Comparison of ENCODE assay signal across 2 cellular contexts in genomic region chr17:64318068-64318467, GRCh38.
A peak's percentile ranks its signal among the peaks of the same experiment; 100 is the strongest.
TF ChIP-seq lines count a peak whose summit lies in the region.

No MANE protein-coding gene starts in this region.

TF ChIP-seq in HepG2, 621 proteins besides CTCF, POLR2A, EP300 and RAD21:
- TF ChIP-seq HBP1 (CRISPR knock-in tag; IDR thresholded peaks at IDR 0.05; ENCODE audit: low read depth) (0 out of 2 replicates have a peak, but pooled peaks have one; percentile 11), ZNF597 (CRISPR knock-in tag; IDR thresholded peaks at IDR 0.05) (no peak), ZNF121 (CRISPR knock-in tag; IDR thresholded peaks at IDR 0.05) (peak; percentile 83)

TF ChIP-seq in endothelial cell of umbilical vein, 7 proteins besides CTCF, POLR2A, EP300 and RAD21:
- TF ChIP-seq POLR2AphosphoS5 (IDR thresholded peaks at IDR 0.05; ENCODE audit: insufficient read depth, low read depth, low read length): no peak
- TF ChIP-seq MAX (IDR thresholded peaks at IDR 0.05; ENCODE audit: insufficient read depth, insufficient read length): no peak
- TF ChIP-seq JUN (IDR thresholded peaks at IDR 0.05; ENCODE audit: borderline replicate concordance, insufficient read depth, insufficient read length, low read depth): no peak
- no peak for TF ChIP-seq GATA2 (IDR thresholded peaks at IDR 0.05; ENCODE audit: insufficient read depth, insufficient read length, low read depth, low read length)
- TF ChIP-seq FOS (IDR thresholded peaks at IDR 0.05; ENCODE audit: borderline replicate concordance, insufficient read depth, low read length): peak; percentile 29
- no peak for TF ChIP-seq MYC (IDR thresholded peaks at IDR 0.05; ENCODE audit: low read depth, low read length)
- no peak for TF ChIP-seq EZH2 (IDR thresholded peaks at IDR 0.05; ENCODE audit: borderline replicate concordance, low read depth, low read length, severe bottlenecking)
